Comparison of ENCODE assay signal across 13 cellular contexts in the genomic region with DNA sequence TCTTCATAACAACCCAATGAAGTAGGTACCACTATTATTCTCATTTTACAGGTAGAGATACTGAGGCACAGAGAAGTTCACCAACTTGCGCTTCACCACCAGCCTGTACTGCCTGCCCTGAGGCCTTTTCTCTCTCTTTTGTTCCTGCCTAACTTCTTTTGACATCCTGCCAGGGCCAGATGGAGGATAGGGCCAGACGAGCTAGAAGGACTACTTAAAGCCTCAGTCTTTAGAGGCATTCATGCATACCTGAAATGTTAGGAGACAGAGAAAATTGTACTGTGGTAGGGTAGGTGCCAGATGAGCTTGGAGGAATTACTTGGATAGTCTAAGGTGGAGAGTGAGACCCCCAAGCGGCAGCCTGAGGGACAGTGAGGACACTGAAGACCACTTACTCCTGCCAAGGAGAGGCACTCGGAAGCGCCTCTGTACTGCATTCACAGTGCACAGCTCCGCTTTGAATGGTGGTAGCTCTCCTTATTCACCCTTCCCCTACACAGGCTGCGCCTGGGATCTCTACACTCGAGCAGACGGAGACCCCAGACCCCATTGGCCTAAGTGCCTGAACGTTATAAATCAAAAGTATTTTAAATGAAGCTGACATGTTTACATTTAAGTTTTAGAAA. TPM values are rescaled to one million over a fixed set of nuclear protein-coding genes. Genes with fewer than 3 reads are reported as not detected.
DNase-seq lines count a peak whose midpoint lies in the region; ATAC-seq and TF ChIP-seq lines count a peak whose summit lies in the region.
"Had no signal": no experiment of that assay in that cellular context is flagged by ENCODE, and none has a peak within 500 bp of the region (broad histone marks: within the 10 kb centered on the region; RNA-seq: fewer than 3 reads in every experiment).

No MANE protein-coding gene starts in this region.

- no CpG with 5 or more reads among the region's 10 CpGs for WGBS in neuronal stem cell (ENCODE audit: extremely low coverage in 2 of 2, insufficient read length in 2 of 2, insufficient replicate concordance in 1 of 2), 2 donors

- H4K91ac ChIP-seq in neuronal stem cell (ENCODE audit: low read depth, low read length, poor library complexity), result no peak overlapping the region

- H3K4me3 Mint-ChIP-seq in stimulated activated naive B cell treated with anti-CD40 and anti-IgM and Interleukin-4, amounts not matched to agents 10 μg/mL and 1 μg/mL and 100 μg/mL, for 72 hours, result no peak overlapping the region
- H3K4me3 Mint-ChIP-seq: activated T-helper 17 cell treated with anti-CD3 and anti-CD28 coated beads, Interleukin-2, amount 50 U/mL, for 72 hours; CD14-positive monocyte had no signal

- H3K4me1 Mint-ChIP-seq in stimulated activated naive B cell treated with anti-CD40 and anti-IgM and Interleukin-4, amounts not matched to agents 10 μg/mL and 1 μg/mL and 100 μg/mL, for 72 hours, result no peaks in the 10 kb centered on the region

- H3K27ac Mint-ChIP-seq in stimulated activated naive B cell treated with anti-CD40 and anti-IgM and Interleukin-4, amounts not matched to agents 10 μg/mL and 1 μg/mL and 100 μg/mL, for 72 hours, result no peak overlapping the region
- H3K27ac Mint-ChIP-seq: activated T-helper 17 cell treated with anti-CD3 and anti-CD28 coated beads, Interleukin-2, amount 50 U/mL, for 72 hours had no signal

- peaks cover 0 to 5% of the 10 kb centered on the region in 2 donors for H3K36me3 Mint-ChIP-seq in stimulated activated naive B cell treated with anti-CD40 and anti-IgM and Interleukin-4, amounts not matched to agents 10 μg/mL and 1 μg/mL and 100 μg/mL, for 72 hours
- H3K36me3 Mint-ChIP-seq: CD14-positive monocyte had no signal

- H2BK15ac ChIP-seq in neuronal stem cell (ENCODE audit: low read length), result no peak overlapping the region

- no peaks in the 10 kb centered on the region for H3K79me1 ChIP-seq in neuronal stem cell (ENCODE audit: low read depth, low read length)

- H3K9me3 Mint-ChIP-seq in stimulated activated naive B cell treated with anti-CD40 and anti-IgM and Interleukin-4, amounts not matched to agents 10 μg/mL and 1 μg/mL and 100 μg/mL, for 72 hours, result peaks cover 0 to 6% of the 10 kb centered on the region in 2 donors
- H3K9me3 Mint-ChIP-seq: activated T-helper 17 cell treated with anti-CD3 and anti-CD28 coated beads, Interleukin-2, amount 50 U/mL, for 72 hours had no signal

- no peak overlapping the region for H2BK120ac ChIP-seq in neuronal stem cell (ENCODE audit: low read depth, low read length)

- H3K27me3 ChIP-seq in neuronal stem cell (ENCODE audit: control insufficient read depth in 3 of 3, insufficient read depth in 3 of 3, low read depth in 1 of 3, low read length in 3 of 3), result no peaks in the 10 kb centered on the region

- H3K4me1 ChIP-seq in neuronal stem cell (ENCODE audit: control insufficient read depth in 2 of 2, insufficient read depth in 1 of 2, low read depth in 1 of 2, low read length in 2 of 2), result peaks cover 0 to 3% of the 10 kb centered on the region in 2 donors

- no peak overlapping the region for H3K14ac ChIP-seq in neuronal stem cell (ENCODE audit: low read length)

- H3K27ac ChIP-seq in neuronal stem cell (replicated peaks; ENCODE audit: low read length), result no peak overlapping the region

- peak overlapping the region; percentile 1 for H3K18ac ChIP-seq in neuronal stem cell (ENCODE audit: low read length)

- no peak overlapping the region for H2BK12ac ChIP-seq in neuronal stem cell (ENCODE audit: low read length)

- H3K4ac ChIP-seq in neuronal stem cell (ENCODE audit: low read length), result no peak overlapping the region

- no peak overlapping the region for H2AK5ac ChIP-seq in neuronal stem cell (ENCODE audit: low read depth, low read length)

- H2BK5ac ChIP-seq in neuronal stem cell (ENCODE audit: low read length), result no peak overlapping the region

- H3K9ac ChIP-seq in neuronal stem cell (ENCODE audit: low read depth, low read length, poor library complexity), result no peak overlapping the region

- no peak for TF ChIP-seq CTCF in astrocyte of the spinal cord (IDR thresholded peaks at IDR 0.05; ENCODE audit: low read depth, low read length)

- no peaks in the 10 kb centered on the region for H3K36me3 ChIP-seq in neuronal stem cell (replicated peaks in 1 of 2; ENCODE audit: control insufficient read depth in 2 of 2, insufficient read depth in 2 of 2, low read length in 2 of 2)

- H3K4me3 ChIP-seq in astrocyte of the spinal cord (ENCODE audit: low read depth, low read length), result no peak overlapping the region
- no peak overlapping the region for H3K4me3 ChIP-seq in neuronal stem cell (ENCODE audit: low read length in 2 of 2)

- H3K23ac ChIP-seq in neuronal stem cell (ENCODE audit: low read depth, low read length, poor library complexity), result no peak overlapping the region

- in situ Hi-C loops in astrocyte of the spinal cord (cut with HindIII; ENCODE audit: low sequenced_read_pairs), result no loop called here

- peaks cover 0 to 2% of the 10 kb centered on the region in 2 donors for H3K9me3 ChIP-seq in neuronal stem cell (replicated peaks in 1 of 2; ENCODE audit: control insufficient read depth in 2 of 2, insufficient read depth in 1 of 2, low read depth in 1 of 2, low read length in 2 of 2)

- H2AFZ ChIP-seq in neuronal stem cell (ENCODE audit: low read length), result peak overlapping the region; percentile 27

- H4K8ac ChIP-seq in neuronal stem cell (ENCODE audit: low read depth, low read length), result no peak overlapping the region

- ATAC-seq in activated CD4-positive, CD25-positive, alpha-beta regulatory T cell treated with anti-CD3 and anti-CD28 coated beads, Interleukin-2, amount 50 U/mL, for 24 hours, result no peak
- no peak for ATAC-seq in stimulated activated naive B cell treated with anti-CD40 and anti-IgM and Interleukin-4, amounts not matched to agents 10 μg/mL and 1 μg/mL and 100 μg/mL, for 72 hours (replicated peaks)
- ATAC-seq: activated T-helper 17 cell treated with anti-CD3 and anti-CD28 coated beads, Interleukin-2, amount 50 U/mL, for 72 hours had no signal

- no peak overlapping the region for H3K4me2 ChIP-seq in neuronal stem cell (ENCODE audit: insufficient read depth, low read length, poor library complexity, severe bottlenecking)

- DNase-seq in DMS 273 treated with DMSO at 0.1 percent for 48 hours (lab: John Stamatoyannopoulos, UW), result peak; percentile 87
- peak; percentile 9 for DNase-seq in NCI-H1105 treated with DMSO at 0.1 percent for 48 hours (lab: John Stamatoyannopoulos, UW)
- DNase-seq in astrocyte of the spinal cord (ENCODE audit: low read depth, low spot score), result peak; percentile 8
- DNase-seq in neuronal stem cell (ENCODE audit: low spot score), result peak; percentile 18
- DNase-seq in stimulated activated naive B cell treated with anti-CD40 and anti-IgM and Interleukin-4, amounts not matched to agents 10 μg/mL and 1 μg/mL and 100 μg/mL, for 72 hours, result no peak
- no peak for DNase-seq in NCI-H2081 (lab: John Stamatoyannopoulos, UW)
- DNase-seq in stimulated activated CD4-positive, alpha-beta T cell treated with anti-CD3 and anti-CD28 coated beads, Interleukin-15, amount 100 ng/mL, for 24 hours, result no peak
- DNase-seq: kidney glomerular epithelial cell; NCI-H1694; stimulated activated naive CD4-positive, alpha-beta T cell treated with Interleukin-2 at 50 U/mL for 16 hours had no signal

- peaks cover 0 to 7% of the 10 kb centered on the region in 2 donors for H3K27me3 Mint-ChIP-seq in stimulated activated naive B cell treated with anti-CD40 and anti-IgM and Interleukin-4, amounts not matched to agents 10 μg/mL and 1 μg/mL and 100 μg/mL, for 72 hours

RNA-seq across cellular contexts. Expression of gene ORM1, which starts 6.2 kb away (rescaled TPM):
- polyA plus RNA-seq in neuronal stem cell (2013, experiment 1 of 2), result not detected
- polyA plus RNA-seq in neuronal stem cell (2013, experiment 2 of 2), result not detected

RNA-seq across cellular contexts. Expression of gene ORM2, which starts 13.0 kb away (rescaled TPM):
- 0.14 TPM for polyA plus RNA-seq in neuronal stem cell (2013, experiment 1 of 2)
- polyA plus RNA-seq in neuronal stem cell (2013, experiment 2 of 2), result 0.08 TPM

Comparison
In these comparisons a context has a peak if more than half of its experiments do, and no peak if none do; other contexts are left out.
1. DNase-seq: peak in DMS 273 treated with DMSO at 0.1 percent for 48 hours (single experiment), NCI-H1105 treated with DMSO at 0.1 percent for 48 hours (single experiment), astrocyte of the spinal cord (single experiment) and neuronal stem cell (single experiment); none in stimulated activated naive B cell treated with anti-CD40 and anti-IgM and Interleukin-4, amounts not matched to agents 10 μg/mL and 1 μg/mL and 100 μg/mL, for 72 hours (single experiment), NCI-H2081 (0 of 2) and stimulated activated CD4-positive, alpha-beta T cell treated with anti-CD3 and anti-CD28 coated beads, Interleukin-15, amount 100 ng/mL, for 24 hours (single experiment).